In the genomic region with DNA sequence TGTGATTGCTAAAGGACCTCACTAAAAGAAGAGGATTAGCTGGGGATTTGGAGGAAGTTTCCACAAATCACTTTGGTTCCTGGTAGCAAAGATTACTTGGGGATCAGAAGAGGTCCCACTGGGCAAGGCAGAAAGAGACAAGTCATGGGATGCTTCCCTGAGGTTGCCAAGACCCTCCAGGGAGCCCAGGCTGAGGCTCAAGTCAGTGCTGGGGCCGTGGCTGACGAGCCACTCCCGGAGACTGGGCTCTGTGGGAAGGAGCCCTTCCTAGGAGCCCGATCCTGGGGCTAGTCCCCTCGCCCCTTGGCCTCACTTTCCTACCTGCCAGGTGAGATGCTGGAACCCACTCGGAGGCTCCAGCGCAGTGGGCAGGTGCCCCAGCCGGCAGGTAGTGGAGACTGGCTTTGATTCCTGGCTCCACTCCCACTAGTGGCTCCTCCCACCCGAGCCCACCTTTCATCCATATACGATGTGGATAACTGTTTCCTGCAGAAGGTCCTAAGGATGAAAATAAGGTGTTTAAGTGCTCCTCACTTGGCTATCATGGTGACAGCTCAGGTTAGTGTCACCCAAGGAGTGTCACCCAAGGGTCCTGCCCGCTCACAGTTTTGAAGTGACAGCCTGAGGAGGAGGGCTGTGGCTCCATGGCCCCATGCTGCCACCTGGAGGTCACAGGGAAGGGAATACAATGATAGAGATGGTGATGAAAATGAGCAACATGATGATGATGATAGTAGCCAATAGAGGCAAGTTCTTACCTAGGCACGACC, we compare ENCODE assay signal across 8 cellular contexts.
DNase-seq lines count a peak whose midpoint lies in the region; ATAC-seq and TF ChIP-seq lines count a peak whose summit lies in the region.

No MANE protein-coding gene starts in this region.

- H3K4me1 ChIP-seq in Panc1 (ENCODE audit: control insufficient read depth, insufficient read depth, low read length) (no peaks in the 10 kb centered on the region), neutrophil (ENCODE audit: control insufficient read depth in 1 of 2, insufficient read depth in 1 of 2, low read depth in 1 of 2, low read length in 1 of 2) (peaks cover 35 to 45% of the 10 kb centered on the region in 2 experiments), suprapubic skin (peaks cover 4% of the 10 kb centered on the region)

- peaks cover 16% of the 10 kb centered on the region for H3K9me3 Mint-ChIP-seq in activated T-cell treated with anti-CD3 and anti-CD28 coated beads, Interleukin-2, amount 50 U/mL, for 4 hours

- no peak overlapping the region for H3K4me3 ChIP-seq in Jurkat, Clone E6-1 (ENCODE audit: low read length)
- H3K4me3 ChIP-seq in Panc1 (ENCODE audit: low read depth in 2 of 2, low read length in 2 of 2) (no peak overlapping the region), fibroblast of pulmonary artery (replicated peaks; ENCODE audit: low read depth, low read length) (no peak overlapping the region), neutrophil (ENCODE audit: low read depth in 1 of 2, low read length in 1 of 2) (no peak overlapping the region), suprapubic skin (no peak overlapping the region)

- intact Hi-C loops in Panc1 (cut with micrococcal nuclease; ENCODE audit: unreplicated experiment), result loop anchor here (1.0 kb wide), 2 partner anchors 498 to 541 kb away; no protein-coding TSS in a partner anchor

- CTCF ChIA-PET in Panc1 (lab: Charles Lee), result interaction anchor here (1.0 to 2.2 kb wide), 2 partner anchors 499 to 542 kb away, joined by 3 to 12 read pairs; no protein-coding TSS in a partner anchor

- TF ChIP-seq CTCF in Panc1 (IDR thresholded peaks at IDR 0.05), result peak; percentile 88
- peak; percentile 89 for TF ChIP-seq CTCF in fibroblast of pulmonary artery (IDR thresholded peaks at IDR 0.05; ENCODE audit: low read length, missing control alignments)
- TF ChIP-seq CTCF in neutrophil (IDR thresholded peaks at IDR 0.05), result peak; percentile 67
- TF ChIP-seq CTCF in suprapubic skin (IDR thresholded peaks at IDR 0.05), result peak; percentile 54 to 67

- POLR2A ChIA-PET in Panc1 (lab: Charles Lee), result no interaction called here

- H3K27ac ChIP-seq in Panc1 (ENCODE audit: low read length) (no peak overlapping the region), neutrophil (no peak overlapping the region), suprapubic skin (no peak overlapping the region)

- H3K36me3 ChIP-seq in Panc1 (ENCODE audit: control insufficient read depth, insufficient read depth, low read length) (no peaks in the 10 kb centered on the region), neutrophil (no peaks in the 10 kb centered on the region), suprapubic skin (no peaks in the 10 kb centered on the region)

- DNase-seq in ELR (ENCODE audit: low read depth), result peak; percentile 60
- peak; percentile 15 for DNase-seq in Jurkat, Clone E6-1 (ENCODE audit: low read depth, low spot score)
- no peak for DNase-seq in Panc1 (ENCODE audit: low read depth, low spot score)
- DNase-seq in activated T-cell treated with anti-CD3 and anti-CD28 coated beads, Interleukin-2, amount 50 U/mL, for 4 hours, result peak; percentile 72
- DNase-seq in fibroblast of pulmonary artery (ENCODE audit: low read depth), result peak; percentile 65
- DNase-seq in suprapubic skin (ENCODE audit: low spot score in 2 of 2), result peak in 1 of 2 donors; percentile 73

- H3K27me3 ChIP-seq in Panc1 (ENCODE audit: control insufficient read depth, insufficient read depth, low read length), result no peaks in the 10 kb centered on the region
- H3K27me3 ChIP-seq in neutrophil, result no peaks in the 10 kb centered on the region
- H3K27me3 ChIP-seq in suprapubic skin, result no peaks in the 10 kb centered on the region

- ATAC-seq in Panc1, result peak; percentile 93
- peak; percentile 89 for ATAC-seq in activated T-cell treated with anti-CD3 and anti-CD28 coated beads, Interleukin-2, amount 50 U/mL, for 4 hours
- ATAC-seq in GM18909 (IDR thresholded peaks at IDR 0.05; ENCODE audit: poor library complexity, unreplicated experiment), result no peak

- WGBS in suprapubic skin, result 41% methylated on average over 10 of the region's 12 CpGs

- H3K36me3 Mint-ChIP-seq in activated T-cell treated with anti-CD3 and anti-CD28 coated beads, Interleukin-2, amount 50 U/mL, for 4 hours (ENCODE audit: insufficient read depth), result no peaks in the 10 kb centered on the region

- H3K4me3 Mint-ChIP-seq in activated T-cell treated with anti-CD3 and anti-CD28 coated beads, Interleukin-2, amount 50 U/mL, for 4 hours, result no peak overlapping the region

- TF ChIP-seq POLR2A in suprapubic skin (IDR thresholded peaks at IDR 0.05), result no peak

- no peak for TF ChIP-seq EP300 in suprapubic skin (IDR thresholded peaks at IDR 0.05)

- H3K27me3 Mint-ChIP-seq in activated T-cell treated with anti-CD3 and anti-CD28 coated beads, Interleukin-2, amount 50 U/mL, for 4 hours (ENCODE audit: low read depth), result no peaks in the 10 kb centered on the region

- peaks cover 7% of the 10 kb centered on the region for H3K9me3 ChIP-seq in Panc1 (ENCODE audit: control insufficient read depth, insufficient read depth, low read depth, low read length)
- no peaks in the 10 kb centered on the region for H3K9me3 ChIP-seq in neutrophil
- H3K9me3 ChIP-seq in suprapubic skin, result peaks cover 13% of the 10 kb centered on the region

- no TSS peak for BruUV-seq in Panc1 (replicated peaks; lab: Mats Ljungman, UMichigan)

- in situ Hi-C loops in Panc1 (cut with HindIII; ENCODE audit: low pct_unique_long_range_greater_than_20kb, low sequenced_read_pairs), result no loop called here

- no peaks in the 10 kb centered on the region for H3K4me1 Mint-ChIP-seq in activated T-cell treated with anti-CD3 and anti-CD28 coated beads, Interleukin-2, amount 50 U/mL, for 4 hours (ENCODE audit: low read depth)
